In genomic region chr19:1243768-1244692, GRCh38 we compare ENCODE assay signal across 8 cellular contexts. TPM values are rescaled to one million over a fixed set of nuclear protein-coding genes. Genes with fewer than 3 reads are reported as not detected.
DNase-seq lines count a peak whose midpoint lies in the region; ATAC-seq, FAIRE-seq and TF ChIP-seq lines count a peak whose summit lies in the region.

No MANE protein-coding gene starts in this region.

- no peaks in the 10 kb centered on the region for H3K27me3 ChIP-seq in lung (ENCODE audit: control insufficient read depth, insufficient read depth)

- TF ChIP-seq CTCF in lung (IDR thresholded peaks at IDR 0.05; ENCODE audit: control extremely low read depth, extremely low read depth), result peak; percentile 89

- H3K27ac ChIP-seq in lung (ENCODE audit: low read depth in 1 of 2, low read length in 1 of 2), result peak overlapping the region; percentile 56 to 81

- TF ChIP-seq POLR2A in GM12892 (IDR thresholded peaks at IDR 0.05; ENCODE audit: low read depth, low read length), result no peak

- H3K4me1 ChIP-seq in lung (ENCODE audit: control insufficient read depth in 2 of 2, insufficient read depth in 2 of 2, low read length in 2 of 2), result peaks cover 0 to 29% of the 10 kb centered on the region in 2 donors

- FAIRE-seq in GM12892 (lab: Jason Lieb, UNC), result no peak

- DNase-seq in A172 (ENCODE audit: low spot score), result peak; percentile 79
- peak; percentile 93 for DNase-seq in GM12892 (ENCODE audit: insufficient read length)
- peak; percentile 37 for DNase-seq in NCI-H2227 treated with DMSO at 0.1 percent for 48 hours (lab: John Stamatoyannopoulos, UW)
- DNase-seq in activated CD4-positive, alpha-beta T cell treated with anti-CD3 and anti-CD28 coated beads, Interleukin-2, amount 50 U/mL, for 24 hours (ENCODE audit: low read depth in 1 of 2, low spot score in 1 of 2), result peak; percentile 69 to 76
- peak; percentile 88 for DNase-seq in dermis blood vessel endothelial cell
- DNase-seq in lung (ENCODE audit: low spot score), result peak; percentile 85
- peak; percentile 74 to 79 (median 75) for DNase-seq in stimulated activated CD4-positive, alpha-beta T cell treated with anti-CD3 and anti-CD28 coated beads, TNF-alpha, amount 100 ng/mL, for 4 hours (ENCODE audit: low read depth in 3 of 3)

- no peak overlapping the region for H3K4me3 ChIP-seq in lung

- ATAC-seq in lung (ENCODE audit: insufficient read depth, low FRiP score) (peak; percentile 32), HG03135 (IDR thresholded peaks at IDR 0.05; ENCODE audit: unreplicated experiment) (no peak)

- no peaks in the 10 kb centered on the region for H3K9me3 ChIP-seq in lung (ENCODE audit: control insufficient read depth in 2 of 2, insufficient read depth in 1 of 2, low read length in 1 of 2)

- whole genome bisulfite sequencing in lung, 2 donors, result 49 to 57% methylated on average over 30 to 33 of the region's 33 CpGs

- peaks cover 0 to 4% of the 10 kb centered on the region in 2 donors for H3K36me3 ChIP-seq in lung (ENCODE audit: control insufficient read depth in 2 of 2, insufficient read depth in 2 of 2, low read length in 2 of 2)

RNA-seq across cellular contexts. Expression of gene ATP5F1D, which starts 2.5 kb away (rescaled TPM):
- 42.2 and 78.9 TPM in 2 replicates for total RNA-seq in A172 (2014; rRNA removed; shearing (Covaris generic))
- polyA plus RNA-seq in GM12892 (2012; ENCODE audit: missing spikeins), result 63.3 TPM
- total RNA-seq in dermis blood vessel endothelial cell, result 19.9 and 31.1 TPM in 2 replicates
- 100 to 1,000 TPM in 1 of 2 donors, 10 to 100 TPM in 1; 27.1 to 217 TPM for total RNA-seq in lung
- 100 to 1,000 TPM; 157 to 266 TPM for polyA plus RNA-seq in lung

RNA-seq across cellular contexts. Expression of gene MIDN, which starts 4.4 kb away (rescaled TPM):
- 7.0 and 19.2 TPM in 2 replicates for total RNA-seq in A172 (2014; rRNA removed; shearing (Covaris generic))
- 8.9 TPM for polyA plus RNA-seq in GM12892 (2012; ENCODE audit: missing spikeins)
- total RNA-seq in dermis blood vessel endothelial cell (22.1 and 27.9 TPM in 2 replicates), lung (100 to 1,000 TPM in 1 of 2 donors, 10 to 100 TPM in 1; 39.7 to 185 TPM)
- polyA plus RNA-seq in lung, result 10 to 100 TPM; 49.3 to 68.0 TPM

RNA-seq across cellular contexts. Expression of gene CBARP, which starts 6.2 kb away (rescaled TPM):
- 0.93 and 0.95 TPM in 2 replicates for total RNA-seq in A172 (2014; rRNA removed; shearing (Covaris generic))
- not detected for polyA plus RNA-seq in GM12892 (2012; ENCODE audit: missing spikeins)
- 2.7 and 2.8 TPM in 2 replicates for total RNA-seq in dermis blood vessel endothelial cell
- total RNA-seq in lung, result under 1 TPM; 0.23 to 0.83 TPM
- under 1 TPM; 0.41 to 0.77 TPM for polyA plus RNA-seq in lung

RNA-seq across cellular contexts. Expression of gene CIRBP, which starts 25.1 kb away (rescaled TPM):
- 124 and 266 TPM in 2 replicates for total RNA-seq in A172 (2014; rRNA removed; shearing (Covaris generic))
- polyA plus RNA-seq in GM12892 (2012; ENCODE audit: missing spikeins), result 276 TPM
- 83.1 and 192 TPM in 2 replicates for total RNA-seq in dermis blood vessel endothelial cell
- 100 to 1,000 TPM; 435 to 443 TPM for total RNA-seq in lung
- 100 to 1,000 TPM; 313 to 488 TPM for polyA plus RNA-seq in lung

RNA-seq across cellular contexts. Expression of gene FAM174C, which starts 31.3 kb away (rescaled TPM):
- 90.5 and 93.6 TPM in 2 replicates for total RNA-seq in A172 (2014; rRNA removed; shearing (Covaris generic))
- polyA plus RNA-seq in GM12892 (2012; ENCODE audit: missing spikeins), result 20.2 TPM
- total RNA-seq in dermis blood vessel endothelial cell (22.0 and 25.0 TPM in 2 replicates), lung (10 to 100 TPM; 17.5 to 66.5 TPM)
- polyA plus RNA-seq in lung, result 10 to 100 TPM; 72.3 to 89.3 TPM

Comparison
In these comparisons a context has a peak if more than half of its experiments do, and no peak if none do; other contexts are left out.
1. DNase-seq: peak in every context shown above with its lines; median percentile 93 in GM12892; 88 in dermis blood vessel endothelial cell; 85 in lung; 79 in A172; 75 in stimulated activated CD4-positive, alpha-beta T cell treated with anti-CD3 and anti-CD28 coated beads, TNF-alpha, amount 100 ng/mL, for 4 hours; 72 in activated CD4-positive, alpha-beta T cell treated with anti-CD3 and anti-CD28 coated beads, Interleukin-2, amount 50 U/mL, for 24 hours; 37 in NCI-H2227 treated with DMSO at 0.1 percent for 48 hours.